In the genomic region with DNA sequence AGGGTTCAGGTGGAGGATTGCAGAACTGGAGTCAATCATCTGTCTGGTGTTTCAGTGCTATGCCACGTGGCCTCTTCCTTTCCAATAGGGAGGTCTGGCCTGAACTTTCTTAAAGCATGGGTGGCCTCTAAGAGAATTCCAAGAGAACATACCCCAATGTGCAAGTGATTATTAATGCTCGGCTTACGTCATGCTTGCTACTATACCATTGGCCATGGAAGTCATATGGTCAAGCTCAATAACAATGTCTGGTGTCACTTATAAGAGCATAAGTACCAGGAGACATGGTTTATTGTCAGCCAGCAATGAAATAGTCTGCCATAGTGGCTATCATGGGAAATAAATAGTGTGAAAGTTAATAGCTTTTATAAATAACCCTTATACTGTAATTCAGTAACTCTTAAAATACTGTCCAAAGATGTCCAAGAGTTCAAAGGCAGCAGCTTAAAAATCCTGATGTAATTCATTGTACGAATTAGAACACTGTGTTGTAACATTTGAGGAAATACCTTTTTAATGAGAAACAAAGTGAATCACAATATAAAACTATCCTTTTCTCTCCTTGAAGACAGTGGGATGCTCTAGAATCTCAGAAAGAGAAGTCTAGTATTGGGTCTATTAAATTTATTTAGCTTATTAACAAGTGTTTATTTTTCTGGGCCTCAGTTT, we compare ENCODE assay signal across 20 cellular contexts.
DNase-seq lines count a peak whose midpoint lies in the region; ATAC-seq, FAIRE-seq and TF ChIP-seq lines count a peak whose summit lies in the region.
"Had no signal": no experiment of that assay in that cellular context is flagged by ENCODE, and none has a peak within 500 bp of the region (broad histone marks: within the 10 kb centered on the region; RNA-seq: fewer than 3 reads in every experiment).

No MANE protein-coding gene starts in this region.

- TF ChIP-seq CTCF in AG09309 (IDR thresholded peaks at IDR 0.05; ENCODE audit: control insufficient read depth, insufficient read depth, low read depth, low read length, missing control alignments) (no peak), bronchial epithelial cell (IDR thresholded peaks at IDR 0.05; ENCODE audit: insufficient read depth, low read length, severe bottlenecking) (no peak), fibroblast of the aortic adventitia (IDR thresholded peaks at IDR 0.05; ENCODE audit: insufficient read depth, low read length) (no peak), upper lobe of left lung (IDR thresholded peaks at IDR 0.05) (no peak), ascending aorta (IDR thresholded peaks at IDR 0.05) (no peak)

- no peak for TF ChIP-seq POLR2A in upper lobe of left lung (IDR thresholded peaks at IDR 0.05)

- H3K27me3 ChIP-seq in bronchial epithelial cell (ENCODE audit: control insufficient read depth, insufficient read depth, low read length): no peaks in the 10 kb centered on the region
- H3K27me3 ChIP-seq in upper lobe of left lung: no peaks in the 10 kb centered on the region
- H3K27me3 ChIP-seq in ascending aorta: no peaks in the 10 kb centered on the region
- H3K27me3 ChIP-seq: BE2C had no signal

- H3K9me3 ChIP-seq in upper lobe of left lung (no peaks in the 10 kb centered on the region), ascending aorta (no peaks in the 10 kb centered on the region)
- H3K9me3 ChIP-seq: BE2C had no signal

- H3K4me3 ChIP-seq in AG09309 (ENCODE audit: control insufficient read depth, low read depth, low read length): no peak overlapping the region
- H3K4me3 ChIP-seq in bronchial epithelial cell (ENCODE audit: low read depth, low read length): no peak overlapping the region
- H3K4me3 ChIP-seq in fibroblast of the aortic adventitia (ENCODE audit: low read depth, low read length): no peak overlapping the region
- H3K4me3 ChIP-seq in upper lobe of left lung: no peak overlapping the region
- no peak overlapping the region for H3K4me3 ChIP-seq in ascending aorta

- H3K27ac ChIP-seq in upper lobe of left lung (no peak overlapping the region), ascending aorta (no peak overlapping the region)

- no peak for ATAC-seq in upper lobe of left lung (ENCODE audit: low FRiP score in 2 of 2)
- ATAC-seq in HG03378 (IDR thresholded peaks at IDR 0.05; ENCODE audit: unreplicated experiment): no peak
- ATAC-seq: CD8-positive, alpha-beta T cell; Panc1; SK-N-SH treated with all-trans-retinoic acid at 6 μM for 48 hours had no signal

- 64 to 72% methylated on average over 4 of the region's 4 CpGs for WGBS in upper lobe of left lung, 2 donors

- DNase-seq in AG09309 (ENCODE audit: low read depth): peak; percentile 27
- peak; percentile 28 for DNase-seq in GM04504 (ENCODE audit: low read depth)
- DNase-seq in bronchial epithelial cell (ENCODE audit: low read depth): peak; percentile 55
- peak; percentile 26 for DNase-seq in fibroblast of the aortic adventitia (ENCODE audit: low read depth)
- no peak for DNase-seq in upper lobe of left lung
- no peak for DNase-seq in NOMO-1 treated with DMSO at 0.1 percent for 48 hours (lab: John Stamatoyannopoulos, UW; ENCODE audit: unreplicated experiment)
- DNase-seq in ascending aorta (ENCODE audit: low spot score in 2 of 2): no peak
- DNase-seq: BE2C; CD8-positive, alpha-beta T cell; H9; NCI-H1092; NCI-H1694 treated with DMSO at 0.1 percent for 48 hours; NCI-H2171; NCI-H446 treated with DMSO at 0.1 percent for 48 hours; NCI-H774; Right ventricle myocardium superior had no signal

- intact Hi-C loops in ascending aorta (cut with DNase I): no loop called here

- no peak for FAIRE-seq in bronchial epithelial cell (lab: Jason Lieb, UNC)
- FAIRE-seq: A204.1 had no signal

- no peak for TF ChIP-seq EP300 in upper lobe of left lung (IDR thresholded peaks at IDR 0.05)

- H3K36me3 ChIP-seq in bronchial epithelial cell (ENCODE audit: control insufficient read depth, insufficient read depth, low read length) (no peaks in the 10 kb centered on the region), upper lobe of left lung (no peaks in the 10 kb centered on the region), ascending aorta (no peaks in the 10 kb centered on the region)
- H3K36me3 ChIP-seq: BE2C had no signal

- H3K4me1 ChIP-seq in upper lobe of left lung (no peaks in the 10 kb centered on the region), ascending aorta (no peaks in the 10 kb centered on the region)
- H3K4me1 ChIP-seq: BE2C had no signal

Comparison
In these comparisons a context has a peak if more than half of its experiments do, and no peak if none do; other contexts are left out.
1. DNase-seq: peak in AG09309 (single experiment), GM04504 (single experiment), bronchial epithelial cell (single experiment) and fibroblast of the aortic adventitia (single experiment); none in upper lobe of left lung (0 of 2), NOMO-1 treated with DMSO at 0.1 percent for 48 hours (single experiment) and ascending aorta (0 of 2).